1 cellular context compared by ENCODE assay signal in the genomic region with DNA sequence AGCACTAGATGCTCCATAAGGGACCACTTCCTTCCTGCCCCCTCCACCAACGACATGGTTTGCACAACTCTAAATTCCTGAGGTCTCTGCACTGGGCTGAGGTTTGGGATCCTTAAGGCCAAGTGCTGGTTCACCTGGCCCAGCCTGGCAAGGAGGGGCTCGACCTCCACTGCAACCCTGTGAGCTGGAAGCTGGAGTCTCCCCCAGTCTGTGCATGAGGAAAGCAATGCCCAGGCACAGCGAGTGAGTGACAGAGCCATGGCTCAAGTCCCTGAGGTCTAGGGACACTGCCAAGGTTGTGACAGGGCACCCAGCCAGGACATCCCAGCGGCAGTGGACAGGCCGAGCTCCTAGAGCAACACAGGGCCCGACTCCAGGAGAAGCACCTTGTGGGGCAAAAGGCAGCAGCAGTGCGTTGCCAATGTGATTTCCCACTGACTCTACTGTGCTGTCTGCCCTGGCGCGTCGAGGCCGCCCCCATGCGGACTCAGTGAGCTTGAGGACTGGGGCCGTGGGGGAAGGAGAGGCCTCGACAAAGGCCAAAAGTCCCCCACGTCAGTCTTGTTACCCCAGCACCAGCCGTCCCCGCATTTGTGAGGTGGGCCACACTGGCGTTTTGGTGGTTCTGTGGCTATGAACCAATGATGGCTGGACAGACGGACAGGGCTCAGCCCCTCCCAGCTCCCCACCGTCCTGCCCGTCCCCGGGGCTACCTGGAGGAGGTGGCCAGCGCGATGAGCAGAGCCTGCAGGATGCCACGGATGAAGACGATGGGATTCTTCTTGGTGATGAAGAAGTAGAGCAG.
TF ChIP-seq lines count a peak whose summit lies in the region.

No MANE protein-coding gene starts in this region.

TF ChIP-seq in H1, 55 proteins besides CTCF, POLR2A, EP300 and RAD21:
- TF ChIP-seq CTBP2 (IDR thresholded peaks at IDR 0.05; ENCODE audit: borderline replicate concordance, insufficient read depth, insufficient read length, low read length), result no peak
- TF ChIP-seq, protein P1, sequence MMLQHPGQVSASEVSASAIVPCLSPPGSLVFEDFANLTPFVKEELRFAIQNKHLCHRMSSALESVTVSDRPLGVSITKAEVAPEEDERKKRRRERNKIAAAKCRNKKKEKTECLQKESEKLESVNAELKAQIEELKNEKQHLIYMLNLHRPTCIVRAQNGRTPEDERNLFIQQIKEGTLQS (IDR thresholded peaks at IDR 0.05; ENCODE audit: insufficient read depth, low read depth, low read length), result no peak
- TF ChIP-seq RFX5 (IDR thresholded peaks at IDR 0.05; ENCODE audit: borderline replicate concordance, low read depth, low read length), result no peak
- no peak for TF ChIP-seq JUN (IDR thresholded peaks at IDR 0.05; ENCODE audit: low read depth, low read length)
- TF ChIP-seq POLR2AphosphoS5 (IDR thresholded peaks at IDR 0.05; ENCODE audit: low read depth, low read length), result no peak
- TF ChIP-seq CHD2 (IDR thresholded peaks at IDR 0.05; ENCODE audit: low read length), result no peak
- no peak for TF ChIP-seq SUZ12 (IDR thresholded peaks at IDR 0.05; ENCODE audit: low read length)
- TF ChIP-seq SIN3A (conservative IDR thresholded peaks at IDR 0.05 in 1 of 2, IDR thresholded peaks at IDR 0.05 in 1 of 2; ENCODE audit: low read depth in 1 of 2, low read length in 2 of 2), result no peak
- TF ChIP-seq, protein P2, sequence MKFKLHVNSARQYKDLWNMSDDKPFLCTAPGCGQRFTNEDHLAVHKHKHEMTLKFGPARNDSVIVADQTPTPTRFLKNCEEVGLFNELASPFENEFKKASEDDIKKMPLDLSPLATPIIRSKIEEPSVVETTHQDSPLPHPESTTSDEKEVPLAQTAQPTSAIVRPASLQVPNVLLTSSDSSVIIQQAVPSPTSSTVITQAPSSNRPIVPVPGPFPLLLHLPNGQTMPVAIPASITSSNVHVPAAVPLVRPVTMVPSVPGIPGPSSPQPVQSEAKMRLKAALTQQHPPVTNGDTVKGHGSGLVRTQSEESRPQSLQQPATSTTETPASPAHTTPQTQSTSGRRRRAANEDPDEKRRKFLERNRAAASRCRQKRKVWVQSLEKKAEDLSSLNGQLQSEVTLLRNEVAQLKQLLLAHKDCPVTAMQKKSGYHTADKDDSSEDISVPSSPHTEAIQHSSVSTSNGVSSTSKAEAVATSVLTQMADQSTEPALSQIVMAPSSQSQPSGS (IDR thresholded peaks at IDR 0.05; ENCODE audit: low read length), result no peak
- no peak for TF ChIP-seq CHD1 (IDR thresholded peaks at IDR 0.05; ENCODE audit: low read depth, low read length)
- no peak for TF ChIP-seq POU5F1 (IDR thresholded peaks at IDR 0.05; ENCODE audit: low read depth, low read length)
- no peak for TF ChIP-seq SRF (IDR thresholded peaks at IDR 0.05; ENCODE audit: low read depth, low read length)
- TF ChIP-seq SAP30 (IDR thresholded peaks at IDR 0.05; ENCODE audit: insufficient read depth, insufficient replicate concordance, low read length), result no peak
- TF ChIP-seq EZH2 (IDR thresholded peaks at IDR 0.05; ENCODE audit: low read depth, low read length, severe bottlenecking), result no peak
- TF ChIP-seq ASH2L (IDR thresholded peaks at IDR 0.05; ENCODE audit: low read length), result no peak
